Comparison of ENCODE assay signal across 16 cellular contexts in the genomic region with DNA sequence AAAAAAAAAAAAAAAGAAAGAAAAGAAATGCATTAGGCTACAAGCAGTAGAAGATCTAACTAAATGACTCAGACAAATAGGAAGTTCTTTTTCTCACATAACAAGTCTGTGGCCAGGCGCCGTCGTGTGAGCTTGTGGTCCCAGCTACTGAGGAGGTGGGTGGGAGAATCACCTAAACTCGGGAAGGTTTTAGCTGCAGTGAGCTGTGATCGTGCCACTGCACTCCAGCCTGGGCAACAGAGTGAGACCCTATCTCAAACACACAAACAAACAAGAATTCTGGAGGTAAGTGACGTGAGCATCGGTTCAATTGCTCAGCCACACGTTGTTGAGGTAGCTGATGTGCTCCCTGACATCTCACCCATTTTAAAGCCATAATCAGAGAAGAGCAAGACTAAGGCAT. TPM values are rescaled to one million over a fixed set of nuclear protein-coding genes. Genes with fewer than 3 reads are reported as not detected.
DNase-seq lines count a peak whose midpoint lies in the region; ATAC-seq and TF ChIP-seq lines count a peak whose summit lies in the region.
"Had no signal": no experiment of that assay in that cellular context is flagged by ENCODE, and none has a peak within 500 bp of the region (broad histone marks: within the 10 kb centered on the region; RNA-seq: fewer than 3 reads in every experiment).

No MANE protein-coding gene starts in this region.

- H3K9me3 ChIP-seq in sigmoid colon (no peaks in the 10 kb centered on the region), right atrium auricular region (no peaks in the 10 kb centered on the region)
- H3K9me3 ChIP-seq: A549 had no signal

- no peaks in the 10 kb centered on the region for H3K36me3 ChIP-seq in sigmoid colon
- H3K36me3 ChIP-seq in right atrium auricular region = no peaks in the 10 kb centered on the region
- H3K36me3 ChIP-seq: cardiac muscle cell had no signal

- H3K4me3 ChIP-seq in sigmoid colon = no peak overlapping the region
- no peak overlapping the region for H3K4me3 ChIP-seq in right atrium auricular region
- H3K4me3 ChIP-seq: A549, cardiac muscle cell had no signal

- intact Hi-C loops in sigmoid colon (cut with DNase I) = no loop called here

- no peak overlapping the region for H3K27ac Mint-ChIP-seq in activated CD4-positive, alpha-beta T cell treated with anti-CD3 and anti-CD28 coated beads, Interleukin-2, amount 10 ng/mL, durations not matched to agents 7 days and 5 days
- no peak overlapping the region for H3K27ac Mint-ChIP-seq in stimulated activated effector memory CD8-positive, alpha-beta T cell treated with anti-CD3 and anti-CD28 coated beads, Interleukin-12 subunit alpha, Interleukin-12 subunit beta, amount 100 ng/mL, for 72 hours
- H3K27ac Mint-ChIP-seq: stimulated activated naive CD8-positive, alpha-beta T cell treated with anti-CD3 and anti-CD28 coated beads, Interleukin-15, Interleukin-2, amounts not matched to agents 100 ng/mL and 50 ng/mL, for 24 hours had no signal

- H3K36me3 Mint-ChIP-seq in activated CD4-positive, alpha-beta T cell treated with anti-CD3 and anti-CD28 coated beads, Interleukin-2, amount 10 ng/mL, durations not matched to agents 7 days and 5 days (ENCODE audit: low read depth) = no peaks in the 10 kb centered on the region
- H3K36me3 Mint-ChIP-seq in stimulated activated effector memory CD8-positive, alpha-beta T cell treated with anti-CD3 and anti-CD28 coated beads, Interleukin-12 subunit alpha, Interleukin-12 subunit beta, amount 100 ng/mL, for 72 hours = no peaks in the 10 kb centered on the region

- no peaks in the 10 kb centered on the region for H3K27me3 ChIP-seq in sigmoid colon
- no peaks in the 10 kb centered on the region for H3K27me3 ChIP-seq in right atrium auricular region
- H3K27me3 ChIP-seq: cardiac muscle cell had no signal

- POLR2A ChIA-PET in activated CD4-positive, alpha-beta T cell treated with anti-CD3 and anti-CD28 coated beads, Interleukin-2, amount 10 ng/mL, durations not matched to agents 7 days and 5 days (lab: Charles Lee) = no interaction called here

- DNase-seq in activated CD4-positive, alpha-beta T cell treated with anti-CD3 and anti-CD28 coated beads, Interleukin-2, amount 50 U/mL, for 48 hours = peak; percentile 6 to 17
- no peak for DNase-seq in activated CD4-positive, alpha-beta T cell treated with anti-CD3 and anti-CD28 coated beads, Interleukin-2, amount 10 ng/mL, durations not matched to agents 7 days and 5 days
- peak; percentile 21 to 30 for DNase-seq in activated CD8-positive, alpha-beta memory T cell treated with anti-CD3 and anti-CD28 coated beads for 4 hours (ENCODE audit: low read depth in 2 of 2)
- DNase-seq in left lobe of liver (ENCODE audit: low spot score) = no peak
- peak; percentile 20 to 69 for DNase-seq in stimulated activated effector memory CD8-positive, alpha-beta T cell treated with anti-CD3 and anti-CD28 coated beads, Interleukin-12 subunit alpha, Interleukin-12 subunit beta, amount 100 ng/mL, for 72 hours (ENCODE audit: low spot score in 2 of 2)
- DNase-seq in sigmoid colon = no peak
- DNase-seq in right atrium auricular region (ENCODE audit: low spot score) = no peak
- DNase-seq: activated CD4-positive, CD25-positive, alpha-beta regulatory T cell; H7; mesenchymal stem cell; NCI-H524 treated with DMSO at 0.1 percent for 48 hours; SHP77 had no signal

- H3K27me3 Mint-ChIP-seq in activated CD4-positive, alpha-beta T cell treated with anti-CD3 and anti-CD28 coated beads, Interleukin-2, amount 10 ng/mL, durations not matched to agents 7 days and 5 days = no peaks in the 10 kb centered on the region
- H3K27me3 Mint-ChIP-seq: stimulated activated naive CD8-positive, alpha-beta T cell treated with anti-CD3 and anti-CD28 coated beads, Interleukin-15, Interleukin-2, amounts not matched to agents 100 ng/mL and 50 ng/mL, for 24 hours had no signal

- TF ChIP-seq POLR2A in sigmoid colon (IDR thresholded peaks at IDR 0.05) = no peak

- TF ChIP-seq CTCF in sigmoid colon (IDR thresholded peaks at IDR 0.05) (no peak), right atrium auricular region (IDR thresholded peaks at IDR 0.05) (no peak)

- 62 to 70% methylated on average over 8 of the region's 8 CpGs for WGBS in sigmoid colon, 2 donors

- H3K4me3 Mint-ChIP-seq in activated CD4-positive, alpha-beta T cell treated with anti-CD3 and anti-CD28 coated beads, Interleukin-2, amount 10 ng/mL, durations not matched to agents 7 days and 5 days = no peak overlapping the region
- H3K4me3 Mint-ChIP-seq in stimulated activated effector memory CD8-positive, alpha-beta T cell treated with anti-CD3 and anti-CD28 coated beads, Interleukin-12 subunit alpha, Interleukin-12 subunit beta, amount 100 ng/mL, for 72 hours = peak overlapping the region; percentile 43
- H3K4me3 Mint-ChIP-seq: stimulated activated naive CD8-positive, alpha-beta T cell treated with anti-CD3 and anti-CD28 coated beads, Interleukin-15, Interleukin-2, amounts not matched to agents 100 ng/mL and 50 ng/mL, for 24 hours had no signal

- TF ChIP-seq EP300 in sigmoid colon (IDR thresholded peaks at IDR 0.05) = no peak

- H3K9me3 Mint-ChIP-seq in activated CD4-positive, alpha-beta T cell treated with anti-CD3 and anti-CD28 coated beads, Interleukin-2, amount 10 ng/mL, durations not matched to agents 7 days and 5 days = no peaks in the 10 kb centered on the region
- no peaks in the 10 kb centered on the region for H3K9me3 Mint-ChIP-seq in stimulated activated effector memory CD8-positive, alpha-beta T cell treated with anti-CD3 and anti-CD28 coated beads, Interleukin-12 subunit alpha, Interleukin-12 subunit beta, amount 100 ng/mL, for 72 hours
- H3K9me3 Mint-ChIP-seq: stimulated activated naive CD8-positive, alpha-beta T cell treated with anti-CD3 and anti-CD28 coated beads, Interleukin-15, Interleukin-2, amounts not matched to agents 100 ng/mL and 50 ng/mL, for 24 hours had no signal

- CTCF ChIA-PET in activated CD4-positive, alpha-beta T cell treated with anti-CD3 and anti-CD28 coated beads, Interleukin-2, amount 10 ng/mL, durations not matched to agents 7 days and 5 days (lab: Charles Lee) = interaction anchor here (1.0 to 2.6 kb wide), 3 partner anchors 17 to 141 kb away, joined by 3 to 15 read pairs (median 6); no protein-coding TSS in a partner anchor

- H3K4me1 ChIP-seq in sigmoid colon = no peaks in the 10 kb centered on the region
- peaks cover 0 to 4% of the 10 kb centered on the region in 2 donors for H3K4me1 ChIP-seq in right atrium auricular region

- H3K4me1 Mint-ChIP-seq in activated CD4-positive, alpha-beta T cell treated with anti-CD3 and anti-CD28 coated beads, Interleukin-2, amount 10 ng/mL, durations not matched to agents 7 days and 5 days = peaks cover 7% of the 10 kb centered on the region
- H3K4me1 Mint-ChIP-seq in stimulated activated effector memory CD8-positive, alpha-beta T cell treated with anti-CD3 and anti-CD28 coated beads, Interleukin-12 subunit alpha, Interleukin-12 subunit beta, amount 100 ng/mL, for 72 hours = peaks cover 18% of the 10 kb centered on the region

- H3K27ac ChIP-seq in sigmoid colon (no peak overlapping the region), right atrium auricular region (no peak overlapping the region)
- H3K27ac ChIP-seq: A549, cardiac muscle cell had no signal

- ATAC-seq in left lobe of liver (peak; percentile 13), SK-N-SH treated with all-trans-retinoic acid at 6 μM for 48 hours (no peak)
- ATAC-seq in stimulated activated effector memory CD8-positive, alpha-beta T cell treated with anti-CD3 and anti-CD28 coated beads, Interleukin-12 subunit alpha, Interleukin-12 subunit beta, amount 100 ng/mL, for 72 hours = peak; percentile 98

TF ChIP-seq in SK-N-SH treated with all-trans-retinoic acid at 6 μM for 48 hours, 23 proteins besides CTCF, POLR2A, EP300 and RAD21 (continues in another document):
- TF ChIP-seq TOX (CRISPR knock-in tag; IDR thresholded peaks at IDR 0.05; ENCODE audit: borderline replicate concordance) = no peak
- TF ChIP-seq ZC3H10 (CRISPR knock-in tag; IDR thresholded peaks at IDR 0.05) = no peak
- TF ChIP-seq CSRNP3 (CRISPR knock-in tag; IDR thresholded peaks at IDR 0.05) = no peak
- TF ChIP-seq OSR1 (CRISPR knock-in tag; IDR thresholded peaks at IDR 0.05) = no peak
- no peak for TF ChIP-seq ESRRG (CRISPR knock-in tag; IDR thresholded peaks at IDR 0.05)
- TF ChIP-seq ZNF565 (CRISPR knock-in tag; conservative IDR thresholded peaks at IDR 0.05; ENCODE audit: low read depth) = no peak
- TF ChIP-seq ARNTL (CRISPR knock-in tag; IDR thresholded peaks at IDR 0.05; ENCODE audit: borderline replicate concordance, low read depth) = no peak
- TF ChIP-seq ZNF70 (CRISPR knock-in tag; IDR thresholded peaks at IDR 0.05) = no peak
- TF ChIP-seq CREB5 (CRISPR knock-in tag; IDR thresholded peaks at IDR 0.05; ENCODE audit: low read depth) = no peak
- no peak for TF ChIP-seq SNAI2 (CRISPR knock-in tag; IDR thresholded peaks at IDR 0.05)

RNA-seq across cellular contexts. Expression of gene SLC23A2, which starts 37.9 kb away (rescaled TPM):
- 10 to 100 TPM; 18.1 to 20.6 TPM for total RNA-seq in activated CD4-positive, alpha-beta T cell treated with anti-CD3 and anti-CD28 coated beads, Interleukin-2, amount 10 ng/mL, durations not matched to agents 7 days and 5 days
- total RNA-seq in left lobe of liver (27.4 TPM), sigmoid colon (10 to 100 TPM; 10.9 to 15.2 (median 12.9) TPM), right atrium auricular region (10 to 100 TPM in 1 of 2 donors, 1 to 10 TPM in 1; 9.8 to 10.8 TPM)
- 1 to 10 TPM in 2 of 3 donors, under 1 TPM in 1; 0.60 to 6.1 (median 1.4) TPM for polyA plus RNA-seq in sigmoid colon

Comparison
In these comparisons a context has a peak if more than half of its experiments do, and no peak if none do; other contexts are left out.
1. DNase-seq: peak in activated CD4-positive, alpha-beta T cell treated with anti-CD3 and anti-CD28 coated beads, Interleukin-2, amount 50 U/mL, for 48 hours (2 of 2), activated CD8-positive, alpha-beta memory T cell treated with anti-CD3 and anti-CD28 coated beads for 4 hours (2 of 2) and stimulated activated effector memory CD8-positive, alpha-beta T cell treated with anti-CD3 and anti-CD28 coated beads, Interleukin-12 subunit alpha, Interleukin-12 subunit beta, amount 100 ng/mL, for 72 hours (2 of 2); none in activated CD4-positive, alpha-beta T cell treated with anti-CD3 and anti-CD28 coated beads, Interleukin-2, amount 10 ng/mL, durations not matched to agents 7 days and 5 days (single experiment), left lobe of liver (single experiment), sigmoid colon (single experiment) and right atrium auricular region (single experiment).